In the genomic region with DNA sequence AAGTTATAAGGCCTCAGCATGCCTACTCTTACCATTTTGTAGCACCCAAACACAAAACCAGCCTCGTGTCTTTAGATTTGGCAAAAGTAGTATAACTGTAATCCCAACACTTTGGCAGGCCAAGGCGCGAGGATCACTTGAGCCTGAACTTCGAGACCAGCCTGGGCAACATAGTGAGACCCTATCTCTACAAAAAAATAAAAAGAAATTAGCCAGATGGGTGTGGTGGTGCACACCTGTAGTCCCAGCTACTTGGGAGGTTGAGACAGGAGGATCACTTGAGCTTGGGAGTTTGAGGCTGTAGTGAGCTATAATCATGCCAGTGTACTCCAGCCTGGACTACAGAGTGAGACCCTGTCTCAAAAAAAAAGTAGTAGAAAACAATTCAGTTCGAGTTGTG, we compare ENCODE assay signal across 38 cellular contexts.
"Had no signal": no experiment of that assay in that cellular context is flagged by ENCODE, and none has a peak within 500 bp of the region (broad histone marks: within the 10 kb centered on the region; RNA-seq: fewer than 3 reads in every experiment).

No MANE protein-coding gene starts in this region.

- H3K4me1 Mint-ChIP-seq: activated naive CD8-positive, alpha-beta T cell treated with anti-CD3 and anti-CD28 coated beads for 36 hours; brain had no signal

- H3K4me1 ChIP-seq: adrenal gland, ascending aorta, body of pancreas, breast epithelium had no signal

- H3K4me3 Mint-ChIP-seq: activated naive CD4-positive, alpha-beta T cell treated with anti-CD3 and anti-CD28 coated beads for 36 hours; activated naive CD4-positive, alpha-beta T cell treated with anti-CD3 and anti-CD28 coated beads, Interleukin-2, amount 10 ng/mL, durations not matched to agents 7 days and 5 days; activated naive CD4-positive, alpha-beta T cell treated with anti-CD3 and anti-CD28 coated beads, Interleukin-2, amount 50 U/mL, for 24 hours; activated naive CD8-positive, alpha-beta T cell; activated naive CD8-positive, alpha-beta T cell treated with anti-CD3 and anti-CD28 coated beads for 36 hours; activated naive CD8-positive, alpha-beta T cell treated with anti-CD3 and anti-CD28 coated beads, Interleukin-2, amount 10 ng/mL, durations not matched to agents 7 days and 5 days; activated naive CD8-positive, alpha-beta T cell treated with anti-CD3 and anti-CD28 coated beads, Interleukin-2, amount 50 U/mL, for 24 hours; activated T-cell treated with anti-CD3 and anti-CD28 coated beads, Interleukin-2, amount 50 U/mL, for 24 hours; activated T-cell treated with anti-CD3 and anti-CD28 coated beads, Interleukin-2, amount 50 U/mL, for 4 hours; activated T-cell treated with anti-CD3 and anti-CD28 coated beads, Interleukin-2, amount 50 U/mL, for 72 hours; activated T-helper 1 cell treated with anti-CD3 and anti-CD28 coated beads, Interleukin-12 subunit alpha, Interleukin-12 subunit beta, Interleukin-2, Interleukin-4 antibody, amounts not matched to agents 30 ng/mL and 10 ng/mL and 1 ng/mL, durations not matched to agents 14 hours and 24 hours and 36 hours; activated T-helper 17 cell treated with anti-CD3 and anti-CD28 coated beads, Interleukin-2, amount 50 U/mL, for 72 hours; brain; central memory CD8-positive, alpha-beta T cell had no signal

- H3K4me3 ChIP-seq: adrenal gland, ascending aorta, body of pancreas, breast epithelium, cardiac muscle cell had no signal

- DNase-seq: activated effector memory CD4-positive, alpha-beta T cell treated with anti-CD3 and anti-CD28 coated beads, Interleukin-2, amount 50 U/mL, for 16 hours; activated effector memory CD4-positive, alpha-beta T cell treated with Interleukin-2 at 50 U/mL for 16 hours; activated gamma-delta T cell; activated gamma-delta T cell treated with Interleukin-2 at 50 U/mL for 16 hours; activated naive CD4-positive, alpha-beta T cell; activated naive CD4-positive, alpha-beta T cell treated with anti-CD3 and anti-CD28 coated beads for 36 hours; activated naive CD4-positive, alpha-beta T cell treated with anti-CD3 and anti-CD28 coated beads, Interleukin-2, amount 10 ng/mL, durations not matched to agents 7 days and 5 days; activated naive CD4-positive, alpha-beta T cell treated with anti-CD3 and anti-CD28 coated beads, Interleukin-2, amount 50 U/mL, for 16 hours; activated naive CD4-positive, alpha-beta T cell treated with Interleukin-2 at 50 U/mL for 16 hours; activated naive CD8-positive, alpha-beta T cell treated with anti-CD3 and anti-CD28 coated beads for 36 hours; activated naive CD8-positive, alpha-beta T cell treated with anti-CD3 and anti-CD28 coated beads, Interleukin-2, amount 10 ng/mL, durations not matched to agents 7 days and 5 days; activated naive CD8-positive, alpha-beta T cell treated with anti-CD3 and anti-CD28 coated beads, Interleukin-2, amount 50 U/mL, for 24 hours; activated T-cell treated with anti-CD3 and anti-CD28 coated beads, Interleukin-2, amount 50 U/mL, for 1 hour; activated T-cell treated with anti-CD3 and anti-CD28 coated beads, Interleukin-2, amount 50 U/mL, for 24 hours; activated T-cell treated with anti-CD3 and anti-CD28 coated beads, Interleukin-2, amount 50 U/mL, for 4 hours; activated T-cell treated with anti-CD3 and anti-CD28 coated beads, Interleukin-2, amount 50 U/mL, for 48 hours; activated T-cell treated with anti-CD3 and anti-CD28 coated beads, Interleukin-2, amount 50 U/mL, for 72 hours; adrenal gland; amniotic stem cell; amygdala; anterior cingulate cortex; aorta; body of pancreas; brain microvascular endothelial cell; caudate nucleus; central memory CD4-positive, alpha-beta T cell; cerebellar nuclear complex had no signal

- H3K9me3 Mint-ChIP-seq: activated naive CD4-positive, alpha-beta T cell treated with anti-CD3 and anti-CD28 coated beads for 36 hours; activated naive CD4-positive, alpha-beta T cell treated with anti-CD3 and anti-CD28 coated beads, Interleukin-2, amount 10 ng/mL, durations not matched to agents 7 days and 5 days; activated naive CD4-positive, alpha-beta T cell treated with anti-CD3 and anti-CD28 coated beads, Interleukin-2, amount 50 U/mL, for 24 hours; activated naive CD4-positive, alpha-beta T cell treated with anti-CD3 and anti-CD28 coated beads, Interleukin-2, amount 50 U/mL, for 72 hours; activated naive CD8-positive, alpha-beta T cell treated with anti-CD3 and anti-CD28 coated beads for 36 hours; activated naive CD8-positive, alpha-beta T cell treated with anti-CD3 and anti-CD28 coated beads, Interleukin-2, amount 10 ng/mL, durations not matched to agents 7 days and 5 days; activated naive CD8-positive, alpha-beta T cell treated with anti-CD3 and anti-CD28 coated beads, Interleukin-2, amount 50 U/mL, for 24 hours; activated T-cell treated with anti-CD3 and anti-CD28 coated beads, Interleukin-2, amount 50 U/mL, for 24 hours; activated T-cell treated with anti-CD3 and anti-CD28 coated beads, Interleukin-2, amount 50 U/mL, for 4 hours; activated T-cell treated with anti-CD3 and anti-CD28 coated beads, Interleukin-2, amount 50 U/mL, for 72 hours; activated T-helper 1 cell treated with anti-CD3 and anti-CD28 coated beads, Interleukin-12 subunit alpha, Interleukin-12 subunit beta, Interleukin-2, Interleukin-4 antibody, amounts not matched to agents 30 ng/mL and 10 ng/mL and 1 ng/mL, durations not matched to agents 14 hours and 24 hours and 36 hours; activated T-helper 17 cell treated with anti-CD3 and anti-CD28 coated beads, Interleukin-2, amount 50 U/mL, for 72 hours; activated T-helper 2 cell treated with anti-CD3 and anti-CD28 coated beads, Interferon-gamma antibody, Interleukin-2, Interleukin-4, amounts not matched to agents 10 μg/mL and 5 μg/mL and 100 μg/mL, durations not matched to agents 14 hours and 24 hours and 36 hours; brain; central memory CD8-positive, alpha-beta T cell had no signal

- H3K27ac ChIP-seq: adrenal gland, ascending aorta, body of pancreas, brain microvascular endothelial cell, breast epithelium, cardiac muscle cell had no signal

- H3K36me3 Mint-ChIP-seq: activated naive CD4-positive, alpha-beta T cell treated with anti-CD3 and anti-CD28 coated beads, Interleukin-2, amount 50 U/mL, for 72 hours; activated naive CD8-positive, alpha-beta T cell had no signal

- ATAC-seq: activated naive CD4-positive, alpha-beta T cell treated with anti-CD3 and anti-CD28 coated beads, Interleukin-2, amount 50 U/mL, for 72 hours; activated naive CD8-positive, alpha-beta T cell treated with anti-CD3 and anti-CD28 coated beads, Interleukin-2, amount 50 U/mL, for 24 hours; activated T-cell treated with anti-CD3 and anti-CD28 coated beads, Interleukin-2, amount 50 U/mL, for 4 hours; activated T-cell treated with anti-CD3 and anti-CD28 coated beads, Interleukin-2, amount 50 U/mL, for 72 hours; activated T-helper 17 cell treated with anti-CD3 and anti-CD28 coated beads, Interleukin-2, amount 50 U/mL, for 72 hours; body of pancreas had no signal

- H3K27ac Mint-ChIP-seq: activated naive CD4-positive, alpha-beta T cell treated with anti-CD3 and anti-CD28 coated beads for 36 hours; activated naive CD4-positive, alpha-beta T cell treated with anti-CD3 and anti-CD28 coated beads, Interleukin-2, amount 10 ng/mL, durations not matched to agents 7 days and 5 days; activated naive CD4-positive, alpha-beta T cell treated with anti-CD3 and anti-CD28 coated beads, Interleukin-2, amount 50 U/mL, for 24 hours; activated naive CD4-positive, alpha-beta T cell treated with anti-CD3 and anti-CD28 coated beads, Interleukin-2, amount 50 U/mL, for 72 hours; activated naive CD8-positive, alpha-beta T cell; activated naive CD8-positive, alpha-beta T cell treated with anti-CD3 and anti-CD28 coated beads for 36 hours; activated naive CD8-positive, alpha-beta T cell treated with anti-CD3 and anti-CD28 coated beads, Interleukin-2, amount 10 ng/mL, durations not matched to agents 7 days and 5 days; activated naive CD8-positive, alpha-beta T cell treated with anti-CD3 and anti-CD28 coated beads, Interleukin-2, amount 50 U/mL, for 24 hours; activated T-cell treated with anti-CD3 and anti-CD28 coated beads, Interleukin-2, amount 50 U/mL, for 24 hours; activated T-cell treated with anti-CD3 and anti-CD28 coated beads, Interleukin-2, amount 50 U/mL, for 72 hours; activated T-helper 1 cell treated with anti-CD3 and anti-CD28 coated beads, Interleukin-12 subunit alpha, Interleukin-12 subunit beta, Interleukin-2, Interleukin-4 antibody, amounts not matched to agents 30 ng/mL and 10 ng/mL and 1 ng/mL, durations not matched to agents 14 hours and 24 hours and 36 hours; activated T-helper 17 cell treated with anti-CD3 and anti-CD28 coated beads, Interleukin-2, amount 50 U/mL, for 72 hours; activated T-helper 2 cell treated with anti-CD3 and anti-CD28 coated beads, Interferon-gamma antibody, Interleukin-2, Interleukin-4, amounts not matched to agents 10 μg/mL and 5 μg/mL and 100 μg/mL, durations not matched to agents 14 hours and 24 hours and 36 hours; brain had no signal

- H3K9me3 ChIP-seq: adrenal gland, ascending aorta, body of pancreas, breast epithelium had no signal

- H3K27me3 Mint-ChIP-seq: activated naive CD4-positive, alpha-beta T cell treated with anti-CD3 and anti-CD28 coated beads, Interleukin-2, amount 10 ng/mL, durations not matched to agents 7 days and 5 days; activated naive CD4-positive, alpha-beta T cell treated with anti-CD3 and anti-CD28 coated beads, Interleukin-2, amount 50 U/mL, for 24 hours; activated naive CD8-positive, alpha-beta T cell; activated naive CD8-positive, alpha-beta T cell treated with anti-CD3 and anti-CD28 coated beads for 36 hours; activated naive CD8-positive, alpha-beta T cell treated with anti-CD3 and anti-CD28 coated beads, Interleukin-2, amount 10 ng/mL, durations not matched to agents 7 days and 5 days; activated naive CD8-positive, alpha-beta T cell treated with anti-CD3 and anti-CD28 coated beads, Interleukin-2, amount 50 U/mL, for 24 hours; activated T-cell treated with anti-CD3 and anti-CD28 coated beads, Interleukin-2, amount 50 U/mL, for 24 hours; activated T-helper 17 cell treated with anti-CD3 and anti-CD28 coated beads, Interleukin-2, amount 50 U/mL, for 72 hours; central memory CD8-positive, alpha-beta T cell had no signal
